Comparison of ENCODE assay signal across 21 cellular contexts in the genomic region with DNA sequence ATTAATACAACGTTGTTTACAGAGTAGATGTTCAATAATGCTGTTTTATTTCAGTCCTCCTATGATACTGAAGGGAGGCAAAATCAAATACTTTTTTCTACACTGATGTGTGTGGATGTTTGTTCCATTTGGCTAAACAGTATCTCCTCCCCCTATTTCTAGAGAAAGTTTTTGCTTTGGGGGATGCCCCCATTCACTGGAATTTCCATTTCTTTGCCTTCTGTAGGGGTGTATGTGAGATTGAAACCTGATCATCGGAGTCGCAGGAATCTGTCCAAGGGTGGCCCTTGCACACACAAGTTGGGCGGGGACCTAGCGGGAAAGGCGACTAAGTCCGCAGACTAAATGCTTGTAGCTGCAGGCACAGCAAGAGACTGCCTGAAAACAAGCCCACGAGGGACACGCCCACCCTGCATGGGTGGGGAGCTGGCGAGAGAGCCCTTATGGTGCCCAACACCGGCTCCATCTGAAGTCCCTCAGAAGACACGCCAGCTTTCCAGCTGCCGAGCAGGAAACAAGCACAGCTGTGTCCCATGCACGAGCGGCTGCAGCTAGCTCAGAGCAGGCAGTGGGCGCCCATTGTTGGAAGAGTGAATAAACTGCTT.
"Had no signal": no experiment of that assay in that cellular context is flagged by ENCODE, and none has a peak within 500 bp of the region (broad histone marks: within the 10 kb centered on the region; RNA-seq: fewer than 3 reads in every experiment).

No MANE protein-coding gene starts in this region.

- H3K27me3 ChIP-seq: body of pancreas, neutrophil, right lobe of liver, stomach had no signal

- H3K27me3 Mint-ChIP-seq: type B pancreatic cell had no signal

- H3K9me3 Mint-ChIP-seq: activated naive CD4-positive, alpha-beta T cell treated with anti-CD3 and anti-CD28 coated beads, Interleukin-2, amount 50 U/mL, for 72 hours; activated T-cell treated with anti-CD3 and anti-CD28 coated beads, Interleukin-2, amount 50 U/mL, for 72 hours; natural killer cell; type B pancreatic cell had no signal

- H3K4me3 Mint-ChIP-seq: activated T-cell treated with anti-CD3 and anti-CD28 coated beads, Interleukin-2, amount 50 U/mL, for 72 hours; natural killer cell; type B pancreatic cell had no signal

- H3K4me3 ChIP-seq: body of pancreas, lung, right lobe of liver, smooth muscle cell, stomach had no signal

- H3K4me1 ChIP-seq: body of pancreas, parathyroid adenoma, right lobe of liver, stomach had no signal

- H3K27ac ChIP-seq: body of pancreas, neutrophil, parathyroid adenoma, right lobe of liver, stomach had no signal

- H3K36me3 Mint-ChIP-seq: natural killer cell had no signal

- DNase-seq: activated CD4-positive, alpha-beta T cell treated with anti-CD3 and anti-CD28 coated beads for 48 hours; activated effector memory CD4-positive, alpha-beta T cell treated with anti-CD3 and anti-CD28 coated beads, Interleukin-2, amount 50 U/mL, for 16 hours; activated T-cell treated with anti-CD3 and anti-CD28 coated beads, Interleukin-2, amount 50 U/mL, for 72 hours; body of pancreas; dermis blood vessel endothelial cell; effector memory CD4-positive, alpha-beta T cell; foreskin melanocyte; glutamatergic neuron; hypothalamus; islet precursor cell; left colon; natural killer cell; right lobe of liver; stomach had no signal

- H3K27ac Mint-ChIP-seq: type B pancreatic cell had no signal

- ATAC-seq: activated naive CD4-positive, alpha-beta T cell treated with anti-CD3 and anti-CD28 coated beads, Interleukin-2, amount 50 U/mL, for 72 hours; activated T-cell treated with anti-CD3 and anti-CD28 coated beads, Interleukin-2, amount 50 U/mL, for 72 hours; body of pancreas; left colon; natural killer cell; right lobe of liver had no signal

- H3K9me3 ChIP-seq: body of pancreas, neutrophil, right lobe of liver, stomach had no signal

- FAIRE-seq: TTC549 had no signal
